Comparison of ENCODE assay signal across 13 cellular contexts in genomic region chr6:127972815-127973214, GRCh38.
DNase-seq lines count a peak whose midpoint lies in the region; ATAC-seq, FAIRE-seq and TF ChIP-seq lines count a peak whose summit lies in the region.
"Had no signal": no experiment of that assay in that cellular context is flagged by ENCODE, and none has a peak within 500 bp of the region (broad histone marks: within the 10 kb centered on the region; RNA-seq: fewer than 3 reads in every experiment).

No MANE protein-coding gene starts in this region.

- peak; percentile 12 for ATAC-seq in activated CD8-positive, alpha-beta memory T cell treated with anti-CD3 and anti-CD28 coated beads, Interleukin-2, amount 10 ng/mL, durations not matched to agents 7 days and 5 days
- no peak for ATAC-seq in activated CD8-positive, alpha-beta T cell treated with anti-CD3 and anti-CD28 coated beads, Interleukin-2, amount 10 ng/mL, durations not matched to agents 7 days and 5 days
- ATAC-seq in HG03025 (IDR thresholded peaks at IDR 0.05; ENCODE audit: low FRiP score, unreplicated experiment): no peak
- ATAC-seq: A549 had no signal

- peak overlapping the region; percentile 97 for H3K27ac Mint-ChIP-seq in activated CD8-positive, alpha-beta memory T cell treated with anti-CD3 and anti-CD28 coated beads, Interleukin-2, amount 10 ng/mL, durations not matched to agents 7 days and 5 days
- H3K27ac Mint-ChIP-seq in activated CD8-positive, alpha-beta T cell treated with anti-CD3 and anti-CD28 coated beads, Interleukin-2, amount 10 ng/mL, durations not matched to agents 7 days and 5 days: peak overlapping the region; percentile 97

- H3K4me1 Mint-ChIP-seq in activated CD8-positive, alpha-beta memory T cell treated with anti-CD3 and anti-CD28 coated beads, Interleukin-2, amount 10 ng/mL, durations not matched to agents 7 days and 5 days: peaks cover 70% of the 10 kb centered on the region
- H3K4me1 Mint-ChIP-seq in activated CD8-positive, alpha-beta T cell treated with anti-CD3 and anti-CD28 coated beads, Interleukin-2, amount 10 ng/mL, durations not matched to agents 7 days and 5 days (ENCODE audit: low read depth): peaks cover 75% of the 10 kb centered on the region

- H3K36me3 ChIP-seq in prostate gland: no peaks in the 10 kb centered on the region

- TF ChIP-seq CTCF in prostate gland (IDR thresholded peaks at IDR 0.05): no peak

- DNase-seq in activated CD8-positive, alpha-beta memory T cell treated with anti-CD3 and anti-CD28 coated beads, Interleukin-2, amount 10 ng/mL, durations not matched to agents 7 days and 5 days: peak; percentile 64
- no peak for DNase-seq in activated CD8-positive, alpha-beta memory T cell treated with anti-CD3 and anti-CD28 coated beads, Interleukin-2, amount 50 U/mL, for 48 hours
- no peak for DNase-seq in activated CD8-positive, alpha-beta T cell treated with anti-CD3 and anti-CD28 coated beads, Interleukin-2, amount 10 ng/mL, durations not matched to agents 7 days and 5 days
- no peak for DNase-seq in epithelial cell of prostate (ENCODE audit: low read depth, low spot score)
- DNase-seq in stimulated activated CD8-positive, alpha-beta memory T cell treated with anti-CD3 and anti-CD28 coated beads, Interleukin-4, amount 100 ng/mL, for 48 hours: peak; percentile 58
- DNase-seq in H54 (ENCODE audit: insufficient read length, low spot score): no peak
- no peak for DNase-seq in prostate gland (ENCODE audit: low spot score)
- DNase-seq: MM.1S, NCI-H2171 treated with DMSO at 0.1 percent for 48 hours had no signal

- H3K4me1 ChIP-seq in prostate gland (replicated peaks): no peaks in the 10 kb centered on the region
- H3K4me1 ChIP-seq: A549, right atrium auricular region had no signal

- FAIRE-seq in H54 (lab: Jason Lieb, UNC): no peak
- FAIRE-seq: A549 had no signal

- TF ChIP-seq POLR2A in H54 (IDR thresholded peaks at IDR 0.05; ENCODE audit: low read depth, low read length) (no peak), prostate gland (IDR thresholded peaks at IDR 0.05) (no peak)

- no peaks in the 10 kb centered on the region for H3K27me3 ChIP-seq in prostate gland (replicated peaks; ENCODE audit: insufficient read depth)
- H3K27me3 ChIP-seq: right atrium auricular region had no signal

- CTCF ChIA-PET in activated CD8-positive, alpha-beta memory T cell treated with anti-CD3 and anti-CD28 coated beads, Interleukin-2, amount 10 ng/mL, durations not matched to agents 7 days and 5 days (lab: Charles Lee): interaction anchor here (1.0 to 3.3 kb wide), 4 partner anchors 14 to 117 kb away, joined by 3 to 13 read pairs (median 6); partner anchors contain the start of gene THEMIS
- CTCF ChIA-PET in activated CD8-positive, alpha-beta T cell treated with anti-CD3 and anti-CD28 coated beads, Interleukin-2, amount 10 ng/mL, durations not matched to agents 7 days and 5 days (lab: Charles Lee): interaction anchor here (0.7 to 6.0 kb wide), 14 partner anchors 9 to 118 kb away, joined by 3 to 50 read pairs (median 4); partner anchors contain the start of gene THEMIS

- H3K9me3 Mint-ChIP-seq in activated CD8-positive, alpha-beta memory T cell treated with anti-CD3 and anti-CD28 coated beads, Interleukin-2, amount 10 ng/mL, durations not matched to agents 7 days and 5 days (ENCODE audit: low read depth): no peaks in the 10 kb centered on the region
- H3K9me3 Mint-ChIP-seq in activated CD8-positive, alpha-beta T cell treated with anti-CD3 and anti-CD28 coated beads, Interleukin-2, amount 10 ng/mL, durations not matched to agents 7 days and 5 days (ENCODE audit: insufficient read depth): peaks cover 3% of the 10 kb centered on the region

- no peaks in the 10 kb centered on the region for H3K9me3 ChIP-seq in prostate gland
- H3K9me3 ChIP-seq: A549, right atrium auricular region had no signal

- H3K27me3 Mint-ChIP-seq in activated CD8-positive, alpha-beta memory T cell treated with anti-CD3 and anti-CD28 coated beads, Interleukin-2, amount 10 ng/mL, durations not matched to agents 7 days and 5 days: no peaks in the 10 kb centered on the region
- H3K27me3 Mint-ChIP-seq in activated CD8-positive, alpha-beta T cell treated with anti-CD3 and anti-CD28 coated beads, Interleukin-2, amount 10 ng/mL, durations not matched to agents 7 days and 5 days (ENCODE audit: low read depth): no peaks in the 10 kb centered on the region

- intact Hi-C loops in prostate gland (cut with DNase I): no loop called here

- POLR2A ChIA-PET in activated CD8-positive, alpha-beta T cell treated with anti-CD3 and anti-CD28 coated beads, Interleukin-2, amount 10 ng/mL, durations not matched to agents 7 days and 5 days (lab: Charles Lee): interaction anchor here (0.8 to 6.9 kb wide), 6 partner anchors 22 to 73 kb away, joined by 3 to 55 read pairs (median 6); partner anchors contain the start of gene THEMIS

- WGBS in prostate gland: 92% methylated on average over 8 of the region's 8 CpGs

- no peak overlapping the region for H3K4me3 ChIP-seq in prostate gland
- H3K4me3 ChIP-seq: A549, coronary artery, right atrium auricular region had no signal

- H3K4me3 Mint-ChIP-seq in activated CD8-positive, alpha-beta memory T cell treated with anti-CD3 and anti-CD28 coated beads, Interleukin-2, amount 10 ng/mL, durations not matched to agents 7 days and 5 days: peak overlapping the region; percentile 80
- peak overlapping the region; percentile 76 for H3K4me3 Mint-ChIP-seq in activated CD8-positive, alpha-beta T cell treated with anti-CD3 and anti-CD28 coated beads, Interleukin-2, amount 10 ng/mL, durations not matched to agents 7 days and 5 days

- H3K27ac ChIP-seq in epithelial cell of prostate (peak overlapping the region; percentile 80), prostate gland (no peak overlapping the region)
- H3K27ac ChIP-seq: A549, coronary artery, right atrium auricular region had no signal

- peaks cover 25% of the 10 kb centered on the region for H3K36me3 Mint-ChIP-seq in activated CD8-positive, alpha-beta memory T cell treated with anti-CD3 and anti-CD28 coated beads, Interleukin-2, amount 10 ng/mL, durations not matched to agents 7 days and 5 days
- H3K36me3 Mint-ChIP-seq in activated CD8-positive, alpha-beta T cell treated with anti-CD3 and anti-CD28 coated beads, Interleukin-2, amount 10 ng/mL, durations not matched to agents 7 days and 5 days (ENCODE audit: low read depth): peaks cover 37% of the 10 kb centered on the region

Comparison
In these comparisons a context has a peak if more than half of its experiments do, and no peak if none do; other contexts are left out.
1. DNase-seq: peak in activated CD8-positive, alpha-beta memory T cell treated with anti-CD3 and anti-CD28 coated beads, Interleukin-2, amount 10 ng/mL, durations not matched to agents 7 days and 5 days (single experiment) and stimulated activated CD8-positive, alpha-beta memory T cell treated with anti-CD3 and anti-CD28 coated beads, Interleukin-4, amount 100 ng/mL, for 48 hours (single experiment); none in activated CD8-positive, alpha-beta memory T cell treated with anti-CD3 and anti-CD28 coated beads, Interleukin-2, amount 50 U/mL, for 48 hours (single experiment), activated CD8-positive, alpha-beta T cell treated with anti-CD3 and anti-CD28 coated beads, Interleukin-2, amount 10 ng/mL, durations not matched to agents 7 days and 5 days (single experiment), epithelial cell of prostate (single experiment), H54 (single experiment) and prostate gland (single experiment).